2 cellular contexts compared by ENCODE assay signal in the genomic region with DNA sequence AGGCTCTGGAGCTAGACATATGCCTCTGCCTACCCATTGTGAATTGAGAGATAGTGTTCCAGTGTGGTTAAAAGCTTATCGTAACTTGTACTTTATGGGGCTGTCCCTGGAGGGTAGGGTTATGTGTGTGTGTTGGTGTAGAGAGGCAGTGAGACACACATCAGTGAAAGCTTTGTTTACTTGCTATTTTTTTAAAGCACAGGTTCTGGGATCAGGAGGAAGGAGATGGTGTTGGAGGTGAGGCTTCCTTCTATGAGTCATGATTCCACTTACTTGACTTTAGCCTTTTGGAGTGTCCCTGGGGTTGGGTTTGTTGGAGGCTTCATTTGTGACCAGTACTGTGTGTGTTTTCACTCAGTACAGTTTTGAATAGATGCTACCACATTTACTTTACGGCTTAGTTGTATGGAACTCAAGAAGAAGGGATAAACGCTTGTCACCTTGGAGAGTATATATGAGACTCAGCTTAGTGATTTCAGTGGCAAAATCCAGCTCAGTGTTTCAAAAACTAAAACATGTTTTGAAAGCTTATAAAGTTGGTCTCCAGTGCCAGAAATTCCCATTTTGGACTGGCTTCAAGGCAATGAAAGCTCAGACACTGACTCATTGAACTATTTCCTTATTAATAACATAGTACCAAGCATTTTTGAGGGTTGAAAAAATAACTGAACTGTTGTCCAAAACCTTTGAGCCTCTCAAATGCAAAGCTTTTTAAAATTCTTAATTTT.
TF ChIP-seq lines count a peak whose summit lies in the region.

No MANE protein-coding gene starts in this region.

TF ChIP-seq in liver, 16 proteins besides CTCF, POLR2A, EP300 and RAD21 (continued from another document):
- TF ChIP-seq, protein P1, sequence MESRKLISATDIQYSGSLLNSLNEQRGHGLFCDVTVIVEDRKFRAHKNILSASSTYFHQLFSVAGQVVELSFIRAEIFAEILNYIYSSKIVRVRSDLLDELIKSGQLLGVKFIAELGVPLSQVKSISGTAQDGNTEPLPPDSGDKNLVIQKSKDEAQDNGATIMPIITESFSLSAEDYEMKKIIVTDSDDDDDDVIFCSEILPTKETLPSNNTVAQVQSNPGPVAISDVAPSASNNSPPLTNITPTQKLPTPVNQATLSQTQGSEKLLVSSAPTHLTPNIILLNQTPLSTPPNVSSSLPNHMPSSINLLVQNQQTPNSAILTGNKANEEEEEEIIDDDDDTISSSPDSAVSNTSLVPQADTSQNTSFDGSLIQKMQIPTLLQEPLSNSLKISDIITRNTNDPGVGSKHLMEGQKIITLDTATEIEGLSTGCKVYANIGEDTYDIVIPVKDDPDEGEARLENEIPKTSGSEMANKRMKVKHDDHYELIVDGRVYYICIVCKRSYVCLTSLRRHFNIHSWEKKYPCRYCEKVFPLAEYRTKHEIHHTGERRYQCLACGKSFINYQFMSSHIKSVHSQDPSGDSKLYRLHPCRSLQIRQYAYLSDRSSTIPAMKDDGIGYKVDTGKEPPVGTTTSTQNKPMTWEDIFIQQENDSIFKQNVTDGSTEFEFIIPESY (IDR thresholded peaks at IDR 0.05), result no peak
- TF ChIP-seq HNF4A (conservative IDR thresholded peaks at IDR 0.05), result no peak
- TF ChIP-seq, protein P2, sequence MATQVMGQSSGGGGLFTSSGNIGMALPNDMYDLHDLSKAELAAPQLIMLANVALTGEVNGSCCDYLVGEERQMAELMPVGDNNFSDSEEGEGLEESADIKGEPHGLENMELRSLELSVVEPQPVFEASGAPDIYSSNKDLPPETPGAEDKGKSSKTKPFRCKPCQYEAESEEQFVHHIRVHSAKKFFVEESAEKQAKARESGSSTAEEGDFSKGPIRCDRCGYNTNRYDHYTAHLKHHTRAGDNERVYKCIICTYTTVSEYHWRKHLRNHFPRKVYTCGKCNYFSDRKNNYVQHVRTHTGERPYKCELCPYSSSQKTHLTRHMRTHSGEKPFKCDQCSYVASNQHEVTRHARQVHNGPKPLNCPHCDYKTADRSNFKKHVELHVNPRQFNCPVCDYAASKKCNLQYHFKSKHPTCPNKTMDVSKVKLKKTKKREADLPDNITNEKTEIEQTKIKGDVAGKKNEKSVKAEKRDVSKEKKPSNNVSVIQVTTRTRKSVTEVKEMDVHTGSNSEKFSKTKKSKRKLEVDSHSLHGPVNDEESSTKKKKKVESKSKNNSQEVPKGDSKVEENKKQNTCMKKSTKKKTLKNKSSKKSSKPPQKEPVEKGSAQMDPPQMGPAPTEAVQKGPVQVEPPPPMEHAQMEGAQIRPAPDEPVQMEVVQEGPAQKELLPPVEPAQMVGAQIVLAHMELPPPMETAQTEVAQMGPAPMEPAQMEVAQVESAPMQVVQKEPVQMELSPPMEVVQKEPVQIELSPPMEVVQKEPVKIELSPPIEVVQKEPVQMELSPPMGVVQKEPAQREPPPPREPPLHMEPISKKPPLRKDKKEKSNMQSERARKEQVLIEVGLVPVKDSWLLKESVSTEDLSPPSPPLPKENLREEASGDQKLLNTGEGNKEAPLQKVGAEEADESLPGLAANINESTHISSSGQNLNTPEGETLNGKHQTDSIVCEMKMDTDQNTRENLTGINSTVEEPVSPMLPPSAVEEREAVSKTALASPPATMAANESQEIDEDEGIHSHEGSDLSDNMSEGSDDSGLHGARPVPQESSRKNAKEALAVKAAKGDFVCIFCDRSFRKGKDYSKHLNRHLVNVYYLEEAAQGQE (IDR thresholded peaks at IDR 0.05), result no peak
- no peak for TF ChIP-seq EGR1 (IDR thresholded peaks at IDR 0.05; ENCODE audit: low read depth in 2 of 2)
- TF ChIP-seq TAF1 (conservative IDR thresholded peaks at IDR 0.05), result no peak
- no peak for TF ChIP-seq JUND (IDR thresholded peaks at IDR 0.05)
- no peak for TF ChIP-seq YY1 (IDR thresholded peaks at IDR 0.05)
- TF ChIP-seq SP1 (IDR thresholded peaks at IDR 0.05), result no peak
- TF ChIP-seq RXRA (IDR thresholded peaks at IDR 0.05), result no peak
- no peak for TF ChIP-seq NR2F2 (IDR thresholded peaks at IDR 0.05)
- TF ChIP-seq, protein P3, sequence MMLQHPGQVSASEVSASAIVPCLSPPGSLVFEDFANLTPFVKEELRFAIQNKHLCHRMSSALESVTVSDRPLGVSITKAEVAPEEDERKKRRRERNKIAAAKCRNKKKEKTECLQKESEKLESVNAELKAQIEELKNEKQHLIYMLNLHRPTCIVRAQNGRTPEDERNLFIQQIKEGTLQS (IDR thresholded peaks at IDR 0.05), result no peak
- no peak for TF ChIP-seq FOXA1 (IDR thresholded peaks at IDR 0.05)
TF ChIP-seq in liver: peak in this region for 0.

TF ChIP-seq in HepG2, 621 proteins besides CTCF, POLR2A, EP300 and RAD21 (continued from another document):
- TF ChIP-seq, protein P4, sequence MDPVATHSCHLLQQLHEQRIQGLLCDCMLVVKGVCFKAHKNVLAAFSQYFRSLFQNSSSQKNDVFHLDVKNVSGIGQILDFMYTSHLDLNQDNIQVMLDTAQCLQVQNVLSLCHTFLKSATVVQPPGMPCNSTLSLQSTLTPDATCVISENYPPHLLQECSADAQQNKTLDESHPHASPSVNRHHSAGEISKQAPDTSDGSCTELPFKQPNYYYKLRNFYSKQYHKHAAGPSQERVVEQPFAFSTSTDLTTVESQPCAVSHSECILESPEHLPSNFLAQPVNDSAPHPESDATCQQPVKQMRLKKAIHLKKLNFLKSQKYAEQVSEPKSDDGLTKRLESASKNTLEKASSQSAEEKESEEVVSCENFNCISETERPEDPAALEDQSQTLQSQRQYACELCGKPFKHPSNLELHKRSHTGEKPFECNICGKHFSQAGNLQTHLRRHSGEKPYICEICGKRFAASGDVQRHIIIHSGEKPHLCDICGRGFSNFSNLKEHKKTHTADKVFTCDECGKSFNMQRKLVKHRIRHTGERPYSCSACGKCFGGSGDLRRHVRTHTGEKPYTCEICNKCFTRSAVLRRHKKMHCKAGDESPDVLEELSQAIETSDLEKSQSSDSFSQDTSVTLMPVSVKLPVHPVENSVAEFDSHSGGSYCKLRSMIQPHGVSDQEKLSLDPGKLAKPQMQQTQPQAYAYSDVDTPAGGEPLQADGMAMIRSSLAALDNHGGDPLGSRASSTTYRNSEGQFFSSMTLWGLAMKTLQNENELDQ (CRISPR knock-in tag; IDR thresholded peaks at IDR 0.05; ENCODE audit: borderline replicate concordance), result no peak
- TF ChIP-seq, protein P5, sequence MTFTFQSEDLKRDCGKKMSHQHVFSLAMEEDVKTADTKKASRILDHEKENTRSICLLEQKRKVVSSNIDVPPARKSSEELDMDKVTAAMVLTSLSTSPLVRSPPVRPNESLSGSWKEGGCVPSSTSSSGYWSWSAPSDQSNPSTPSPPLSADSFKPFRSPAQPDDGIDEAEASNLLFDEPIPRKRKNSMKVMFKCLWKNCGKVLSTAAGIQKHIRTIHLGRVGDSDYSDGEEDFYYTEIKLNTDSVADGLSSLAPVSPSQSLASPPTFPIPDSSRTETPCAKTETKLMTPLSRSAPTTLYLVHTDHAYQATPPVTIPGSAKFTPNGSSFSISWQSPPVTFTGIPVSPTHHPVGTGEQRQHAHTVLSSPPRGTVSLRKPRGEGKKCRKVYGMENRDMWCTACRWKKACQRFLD (CRISPR knock-in tag; IDR thresholded peaks at IDR 0.05; ENCODE audit: borderline replicate concordance), result no peak
- TF ChIP-seq, protein P6, sequence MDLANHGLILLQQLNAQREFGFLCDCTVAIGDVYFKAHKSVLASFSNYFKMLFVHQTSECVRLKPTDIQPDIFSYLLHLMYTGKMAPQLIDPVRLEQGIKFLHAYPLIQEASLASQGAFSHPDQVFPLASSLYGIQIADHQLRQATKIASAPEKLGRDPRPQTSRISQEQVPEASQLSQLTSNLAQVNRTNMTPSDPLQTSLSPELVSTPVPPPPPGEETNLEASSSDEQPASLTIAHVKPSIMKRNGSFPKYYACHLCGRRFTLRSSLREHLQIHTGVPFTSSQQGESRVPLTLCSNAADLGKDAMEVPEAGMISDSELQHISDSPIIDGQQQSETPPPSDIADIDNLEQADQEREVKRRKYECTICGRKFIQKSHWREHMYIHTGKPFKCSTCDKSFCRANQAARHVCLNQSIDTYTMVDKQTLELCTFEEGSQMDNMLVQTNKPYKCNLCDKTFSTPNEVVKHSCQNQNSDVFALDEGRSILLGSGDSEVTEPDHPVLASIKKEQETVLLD (CRISPR knock-in tag; IDR thresholded peaks at IDR 0.05; ENCODE audit: low read depth), result no peak
- no peak for TF ChIP-seq NFATC3 (CRISPR knock-in tag; IDR thresholded peaks at IDR 0.05)
- no peak for TF ChIP-seq ZNF468 (CRISPR knock-in tag; IDR thresholded peaks at IDR 0.05)
- no peak for TF ChIP-seq POLR2AphosphoS5 (IDR thresholded peaks at IDR 0.05; ENCODE audit: low read depth, low read length)
- TF ChIP-seq ZNF274 (CRISPR knock-in tag; IDR thresholded peaks at IDR 0.05), result no peak
